Comparison of ENCODE assay signal across 17 cellular contexts in genomic region chr9:137799630-137799983, GRCh38.
"Had no signal": no experiment of that assay in that cellular context is flagged by ENCODE, and none has a peak within 500 bp of the region (broad histone marks: within the 10 kb centered on the region; RNA-seq: fewer than 3 reads in every experiment).

No MANE protein-coding gene starts in this region.

- H3K27me3 Mint-ChIP-seq: natural killer cell treated with Interleukin-12 subunit alpha and Interleukin-12 subunit beta and Interleukin-15 and Interleukin-18, amount 100 ng/mL, for 72 hours; type B pancreatic cell had no signal

- H3K4me1 ChIP-seq: heart left ventricle, right atrium auricular region, sigmoid colon, suprapubic skin had no signal

- H3K9me3 Mint-ChIP-seq: natural killer cell treated with Interleukin-12 subunit alpha and Interleukin-12 subunit beta and Interleukin-15 and Interleukin-18, amount 100 ng/mL, for 72 hours; type B pancreatic cell had no signal

- H3K9me3 ChIP-seq: heart left ventricle, mucosa of descending colon, neutrophil, right atrium auricular region, sigmoid colon, suprapubic skin, thyroid gland had no signal

- H3K27ac Mint-ChIP-seq: natural killer cell treated with Interleukin-12 subunit alpha and Interleukin-12 subunit beta and Interleukin-15 and Interleukin-18, amount 100 ng/mL, for 72 hours; type B pancreatic cell had no signal

- H3K27ac ChIP-seq: heart left ventricle, neutrophil, right atrium auricular region, sigmoid colon, skin epidermis, suprapubic skin, thyroid gland had no signal

- H3K4me3 ChIP-seq: heart left ventricle, mucosa of descending colon, right atrium auricular region, sigmoid colon, skin epidermis, suprapubic skin, thyroid gland had no signal

- DNase-seq: central memory CD4-positive, alpha-beta T cell; effector memory CD4-positive, alpha-beta T cell; heart left ventricle; hippocampal formation; kidney glomerular epithelial cell; mucosa of descending colon; sigmoid colon; stimulated activated CD4-positive, alpha-beta T cell treated with anti-CD3 and anti-CD28 coated beads, Interleukin-2, amount 100 ng/mL, for 24 hours; stimulated activated CD4-positive, alpha-beta T cell treated with anti-CD3 and anti-CD28 coated beads, Interleukin-4, amount 100 ng/mL, for 4 hours; stimulated activated naive CD8-positive, alpha-beta T cell treated with anti-CD3 and anti-CD28 coated beads, Interleukin-15, Interleukin-2, amounts not matched to agents 100 U/mL and 50 U/mL, for 24 hours; thyroid gland had no signal

- ATAC-seq: mucosa of descending colon had no signal

- H3K4me3 Mint-ChIP-seq: natural killer cell treated with Interleukin-12 subunit alpha and Interleukin-12 subunit beta and Interleukin-15 and Interleukin-18, amount 100 ng/mL, for 72 hours; type B pancreatic cell had no signal

- H3K27me3 ChIP-seq: heart left ventricle, neutrophil, right atrium auricular region, sigmoid colon, suprapubic skin, thyroid gland had no signal
